17 cellular contexts compared by ENCODE assay signal in the genomic region with DNA sequence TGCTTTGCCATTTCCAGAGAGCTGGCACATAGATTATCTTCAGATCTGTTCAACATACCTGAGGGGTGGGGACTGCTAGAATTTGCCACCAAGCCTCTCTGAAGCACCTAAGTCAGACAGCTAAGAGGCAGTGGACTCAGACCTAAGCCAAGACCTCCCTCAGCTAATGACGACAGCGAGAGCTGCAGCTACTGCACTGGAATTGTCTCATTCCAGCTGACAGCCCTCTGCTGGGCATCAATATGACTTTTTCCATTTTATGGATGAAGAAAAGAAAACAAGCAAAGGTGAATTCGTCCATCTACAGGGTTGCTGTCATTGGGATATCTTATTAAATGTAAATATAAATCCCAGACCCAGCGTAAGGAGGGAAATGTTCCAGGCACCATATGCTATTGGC.
A peak's percentile ranks its signal among the peaks of the same experiment; 100 is the strongest.
DNase-seq lines count a peak whose midpoint lies in the region; ATAC-seq and TF ChIP-seq lines count a peak whose summit lies in the region.
"Had no signal": no experiment of that assay in that cellular context is flagged by ENCODE, and none has a peak within 500 bp of the region (broad histone marks: within the 10 kb centered on the region; RNA-seq: fewer than 3 reads in every experiment).

No MANE protein-coding gene starts in this region.

- H3K27me3 ChIP-seq in thyroid gland (no peaks in the 10 kb centered on the region), neuronal stem cell (ENCODE audit: control insufficient read depth in 3 of 3, insufficient read depth in 3 of 3, low read depth in 1 of 3, low read length in 3 of 3) (no peaks in the 10 kb centered on the region)
- H3K27me3 ChIP-seq: esophagus muscularis mucosa, left lung, ovary, Peyer's patch had no signal

- H3K4me3 ChIP-seq in thyroid gland (replicated peaks in 1 of 3): no peak overlapping the region
- no peak overlapping the region for H3K4me3 ChIP-seq in neuronal stem cell (ENCODE audit: low read length in 2 of 2)
- H3K4me3 ChIP-seq: esophagus muscularis mucosa, left lung, ovary, Peyer's patch had no signal

- WGBS in thyroid gland, 2 donors: 60 to 63% methylated on average over 4 of the region's 4 CpGs
- WGBS in neuronal stem cell (ENCODE audit: extremely low coverage in 2 of 2, insufficient read length in 2 of 2, insufficient replicate concordance in 1 of 2), 2 donors: no CpG with 5 or more reads among the region's 4 CpGs

- no peak overlapping the region for H2BK12ac ChIP-seq in neuronal stem cell (ENCODE audit: low read length)

- H3K4me1 ChIP-seq in thyroid gland (no peaks in the 10 kb centered on the region), neuronal stem cell (ENCODE audit: control insufficient read depth in 2 of 2, insufficient read depth in 1 of 2, low read depth in 1 of 2, low read length in 2 of 2) (peaks cover 3 to 11% of the 10 kb centered on the region in 2 donors)
- H3K4me1 ChIP-seq: esophagus muscularis mucosa, left lung, Peyer's patch had no signal

- H2BK120ac ChIP-seq in neuronal stem cell (ENCODE audit: low read depth, low read length): no peak overlapping the region

- H2AFZ ChIP-seq in neuronal stem cell (ENCODE audit: low read length): no peak overlapping the region

- no peak overlapping the region for H3K14ac ChIP-seq in neuronal stem cell (ENCODE audit: low read length)

- TF ChIP-seq POLR2A in thyroid gland (IDR thresholded peaks at IDR 0.05) (no peak), GM18505 (IDR thresholded peaks at IDR 0.05; ENCODE audit: borderline replicate concordance, extremely low read depth, insufficient read depth, insufficient read length) (no peak)

- H2BK15ac ChIP-seq in neuronal stem cell (ENCODE audit: low read length): no peak overlapping the region

- H3K36me3 ChIP-seq in thyroid gland (no peaks in the 10 kb centered on the region), neuronal stem cell (replicated peaks in 1 of 2; ENCODE audit: control insufficient read depth in 2 of 2, insufficient read depth in 2 of 2, low read length in 2 of 2) (no peaks in the 10 kb centered on the region)
- H3K36me3 ChIP-seq: esophagus muscularis mucosa, left lung, ovary, Peyer's patch had no signal

- no peak overlapping the region for H3K4me2 ChIP-seq in neuronal stem cell (ENCODE audit: insufficient read depth, low read length, poor library complexity, severe bottlenecking)

- intact Hi-C loops in Right ventricle myocardium inferior (cut with DNase I): no loop called here
- intact Hi-C loops in Right ventricle myocardium superior (cut with DNase I): no loop called here
- intact Hi-C loops in thyroid gland (cut with DNase I): no loop called here

- peak in 2 of 6 experiments; percentile 7 to 19 for TF ChIP-seq CTCF in thyroid gland (IDR thresholded peaks at IDR 0.05)

- H2AK5ac ChIP-seq in neuronal stem cell (ENCODE audit: low read depth, low read length): no peak overlapping the region

- no peaks in the 10 kb centered on the region for H3K79me1 ChIP-seq in neuronal stem cell (ENCODE audit: low read depth, low read length)

- no peak overlapping the region for H4K8ac ChIP-seq in neuronal stem cell (ENCODE audit: low read depth, low read length)

- no peak overlapping the region for H2BK5ac ChIP-seq in neuronal stem cell (ENCODE audit: low read length)

- no peak overlapping the region for H3K18ac ChIP-seq in neuronal stem cell (ENCODE audit: low read length)

- H3K9ac ChIP-seq in neuronal stem cell (ENCODE audit: low read depth, low read length, poor library complexity): no peak overlapping the region

- no peaks in the 10 kb centered on the region for H3K9me3 ChIP-seq in thyroid gland
- H3K9me3 ChIP-seq in neuronal stem cell (replicated peaks in 1 of 2; ENCODE audit: control insufficient read depth in 2 of 2, insufficient read depth in 1 of 2, low read depth in 1 of 2, low read length in 2 of 2): no peaks in the 10 kb centered on the region
- H3K9me3 ChIP-seq: esophagus muscularis mucosa, left lung, ovary, Peyer's patch had no signal

- no peak overlapping the region for H3K27ac ChIP-seq in thyroid gland
- H3K27ac ChIP-seq in neuronal stem cell (replicated peaks; ENCODE audit: low read length): no peak overlapping the region
- H3K27ac ChIP-seq: esophagus muscularis mucosa, left lung, ovary, Peyer's patch had no signal

- H3K4ac ChIP-seq in neuronal stem cell (ENCODE audit: low read length): no peak overlapping the region

- no peak overlapping the region for H4K91ac ChIP-seq in neuronal stem cell (ENCODE audit: low read depth, low read length, poor library complexity)

- peak; percentile 52 for ATAC-seq in Right ventricle myocardium inferior
- ATAC-seq in Right ventricle myocardium superior (ENCODE audit: poor library complexity): no peak
- ATAC-seq in SK-N-SH treated with all-trans-retinoic acid at 6 μM for 48 hours: peak; percentile 71
- no peak for ATAC-seq in GM18505 (IDR thresholded peaks at IDR 0.05; ENCODE audit: unreplicated experiment)
- ATAC-seq: activated CD4-positive, CD25-positive, alpha-beta regulatory T cell treated with anti-CD3 and anti-CD28 coated beads, Interleukin-2, amount 50 U/mL, for 24 hours; activated T-helper 17 cell treated with anti-CD3 and anti-CD28 coated beads, Interleukin-2, amount 50 U/mL, for 72 hours; left lung had no signal

- no peak overlapping the region for H3K23ac ChIP-seq in neuronal stem cell (ENCODE audit: low read depth, low read length, poor library complexity)

- DNase-seq in Right ventricle myocardium inferior (ENCODE audit: missing footprints) (no peak), Right ventricle myocardium superior (no peak), hepatic stellate cell (ENCODE audit: low spot score) (peak; percentile 26), thyroid gland (peak; percentile 14 to 15), neuronal stem cell (ENCODE audit: low spot score) (no peak)
- DNase-seq in stimulated activated CD8-positive, alpha-beta memory T cell treated with anti-CD3 and anti-CD28 coated beads, Interleukin-4, amount 100 ng/mL, for 48 hours: no peak
- DNase-seq: central memory CD4-positive, alpha-beta T cell; left lung; NCI-H187 treated with DMSO at 0.1 percent for 48 hours; ovary; Peyer's patch; stimulated activated CD4-positive, alpha-beta T cell treated with anti-CD3 and anti-CD28 coated beads, Interleukin-4, amount 100 ng/mL, for 4 hours had no signal

TF ChIP-seq in SK-N-SH treated with all-trans-retinoic acid at 6 μM for 48 hours, 23 proteins besides CTCF, POLR2A, EP300 and RAD21:
- TF ChIP-seq ZNF70 (CRISPR knock-in tag; IDR thresholded peaks at IDR 0.05): no peak
- TF ChIP-seq GLIS3 (CRISPR knock-in tag; IDR thresholded peaks at IDR 0.05): no peak

Comparison
In these comparisons a context has a peak if more than half of its experiments do, and no peak if none do; other contexts are left out.
1. ATAC-seq: peak in Right ventricle myocardium inferior (single experiment) and SK-N-SH treated with all-trans-retinoic acid at 6 μM for 48 hours (single experiment); none in Right ventricle myocardium superior (single experiment) and GM18505 (single experiment).
2. DNase-seq: peak in hepatic stellate cell (single experiment) and thyroid gland (2 of 2); none in Right ventricle myocardium inferior (single experiment), Right ventricle myocardium superior (single experiment), stimulated activated CD8-positive, alpha-beta memory T cell treated with anti-CD3 and anti-CD28 coated beads, Interleukin-4, amount 100 ng/mL, for 48 hours (single experiment) and neuronal stem cell (single experiment).